ENCODE assay signal across 9 cellular contexts in the genomic region with DNA sequence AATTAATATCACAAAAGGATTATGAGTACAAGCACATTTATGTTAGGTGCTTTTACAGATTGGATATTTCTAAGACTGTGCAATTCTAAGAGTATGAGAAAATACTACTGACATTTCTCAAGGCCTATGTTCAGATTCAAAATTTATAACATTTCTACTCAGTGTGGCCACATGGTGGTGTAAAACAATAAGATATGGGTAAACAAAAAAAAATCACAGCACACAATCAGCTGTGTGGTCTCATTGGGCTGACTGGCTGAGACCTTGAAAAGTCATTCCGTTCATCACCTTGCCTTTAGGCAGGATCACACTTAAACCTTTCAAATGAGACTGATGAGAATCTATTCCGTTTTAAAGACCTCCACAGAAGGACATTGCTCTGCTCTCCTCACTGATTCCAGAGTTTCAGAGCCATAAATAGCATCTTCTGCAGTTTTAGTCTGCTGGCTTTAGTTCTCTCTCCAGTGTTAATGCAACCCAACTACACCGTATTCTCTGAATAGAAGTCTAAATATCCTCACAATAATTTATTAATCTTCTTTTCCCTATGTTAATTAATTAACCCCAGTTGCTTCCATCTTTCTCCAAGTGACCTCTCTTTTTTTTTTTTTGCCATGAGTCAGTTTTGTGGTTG.
DNase-seq lines count a peak whose midpoint lies in the region; TF ChIP-seq lines count a peak whose summit lies in the region.
"Had no signal": no experiment of that assay in that cellular context is flagged by ENCODE, and none has a peak within 500 bp of the region (broad histone marks: within the 10 kb centered on the region; RNA-seq: fewer than 3 reads in every experiment).

No MANE protein-coding gene starts in this region.

- H3K27ac Mint-ChIP-seq in brain (peak overlapping the region in 2 of 5 experiments; percentile 16 to 46), nephron (no peak overlapping the region)

- TF ChIP-seq CTCF in GM10248 (IDR thresholded peaks at IDR 0.05; ENCODE audit: control extremely low read depth, extremely low read depth, low read depth, missing control alignments): peak; percentile 8
- peak; percentile 44 to 59 for TF ChIP-seq CTCF in brain (conservative IDR thresholded peaks at IDR 0.05)
- peak in 2 of 3 experiments; percentile 14 to 20 for TF ChIP-seq CTCF in nephron (IDR thresholded peaks at IDR 0.05; ENCODE audit: unreplicated experiment in 3 of 3)

- H3K36me3 Mint-ChIP-seq in brain: no peaks in the 10 kb centered on the region
- H3K36me3 Mint-ChIP-seq in nephron (ENCODE audit: low read depth): no peaks in the 10 kb centered on the region

- CTCF ChIA-PET in GM10248 (lab: Yijun Ruan, JAX): interaction anchor here (1.9 kb wide), 1 partner anchor 10 kb away, joined by 5 read pairs; no protein-coding TSS in a partner anchor

- H3K4me1 Mint-ChIP-seq in brain (peaks cover 5% of the 10 kb centered on the region), nephron (no peaks in the 10 kb centered on the region)

- POLR2A ChIA-PET in GM10248 (lab: Yijun Ruan, JAX): no interaction called here

- H3K9me3 Mint-ChIP-seq in brain: no peaks in the 10 kb centered on the region
- H3K9me3 Mint-ChIP-seq in nephron: no peaks in the 10 kb centered on the region

- H3K4me3 Mint-ChIP-seq in brain: no peak overlapping the region
- no peak overlapping the region for H3K4me3 Mint-ChIP-seq in nephron

- no peak for DNase-seq in GM10248 (ENCODE audit: extremely low spot score)
- DNase-seq in NAMALWA (ENCODE audit: low spot score): peak; percentile 43
- no peak for DNase-seq in activated effector memory CD4-positive, alpha-beta T cell treated with Interleukin-2 at 50 U/mL for 16 hours
- no peak for DNase-seq in SHP77 (lab: John Stamatoyannopoulos, UW)
- DNase-seq in NCI-H526 treated with DMSO at 0.1 percent for 48 hours (lab: John Stamatoyannopoulos, UW): no peak
- DNase-seq: activated CD4-positive, alpha-beta T cell treated with anti-CD3 and anti-CD28 coated beads for 4 hours; amygdala had no signal

- H3K27me3 Mint-ChIP-seq in brain: no peaks in the 10 kb centered on the region
- no peaks in the 10 kb centered on the region for H3K27me3 Mint-ChIP-seq in nephron (ENCODE audit: low read depth)
